Comparison of ENCODE assay signal across 24 cellular contexts in genomic region chr6:27854421-27854820, GRCh38. TPM values are rescaled to one million over a fixed set of nuclear protein-coding genes. Genes with fewer than 3 reads are reported as not detected.
DNase-seq lines count a peak whose midpoint lies in the region; ATAC-seq, FAIRE-seq and TF ChIP-seq lines count a peak whose summit lies in the region.
"Had no signal": no experiment of that assay in that cellular context is flagged by ENCODE, and none has a peak within 500 bp of the region (broad histone marks: within the 10 kb centered on the region; RNA-seq: fewer than 3 reads in every experiment).

No MANE protein-coding gene starts in this region.

- H2AFZ ChIP-seq in astrocyte (ENCODE audit: low read depth, low read length), result no peak overlapping the region

- no peaks in the 10 kb centered on the region for H3K36me3 ChIP-seq in astrocyte (ENCODE audit: insufficient read depth, low read length)
- H3K36me3 ChIP-seq: HAP-1 had no signal

- no peaks in the 10 kb centered on the region for H3K9me3 Mint-ChIP-seq in astrocyte (ENCODE audit: unreplicated experiment)
- no peaks in the 10 kb centered on the region for H3K9me3 Mint-ChIP-seq in endothelial cell (ENCODE audit: unreplicated experiment)
- H3K9me3 Mint-ChIP-seq in activated CD8-positive, alpha-beta memory T cell treated with anti-CD3 and anti-CD28 coated beads, Interleukin-2, amount 10 ng/mL, durations not matched to agents 7 days and 5 days (ENCODE audit: low read depth), result no peaks in the 10 kb centered on the region
- H3K9me3 Mint-ChIP-seq: CD4-positive, alpha-beta T cell had no signal

- H3K4me3 Mint-ChIP-seq in astrocyte (ENCODE audit: unreplicated experiment), result no peak overlapping the region
- peak overlapping the region; percentile 37 for H3K4me3 Mint-ChIP-seq in endothelial cell (ENCODE audit: unreplicated experiment)
- H3K4me3 Mint-ChIP-seq in activated CD8-positive, alpha-beta memory T cell treated with anti-CD3 and anti-CD28 coated beads, Interleukin-2, amount 10 ng/mL, durations not matched to agents 7 days and 5 days, result no peak overlapping the region
- H3K4me3 Mint-ChIP-seq: CD4-positive, alpha-beta T cell had no signal

- H3K27me3 Mint-ChIP-seq in astrocyte (ENCODE audit: low read depth, unreplicated experiment) (no peaks in the 10 kb centered on the region), endothelial cell (ENCODE audit: unreplicated experiment) (no peaks in the 10 kb centered on the region)
- H3K27me3 Mint-ChIP-seq in activated CD8-positive, alpha-beta memory T cell treated with anti-CD3 and anti-CD28 coated beads, Interleukin-2, amount 10 ng/mL, durations not matched to agents 7 days and 5 days, result peaks cover 16% of the 10 kb centered on the region
- H3K27me3 Mint-ChIP-seq: CD4-positive, alpha-beta T cell had no signal

- TF ChIP-seq POLR2A in GM12891 (IDR thresholded peaks at IDR 0.05; ENCODE audit: low read depth, low read length), result no peak

- no peaks in the 10 kb centered on the region for H3K27me3 ChIP-seq in astrocyte (ENCODE audit: insufficient read depth, low read length)

- no peak overlapping the region for H3K4me2 ChIP-seq in astrocyte (ENCODE audit: low read length)

- FAIRE-seq in GM12891 (lab: Jason Lieb, UNC) (peak; percentile 63), astrocyte (lab: Jason Lieb, UNC) (peak; percentile 43)
- FAIRE-seq: A204.1, D721Med, GM12892, HTR-8/SVneo had no signal

- CTCF ChIA-PET in activated CD8-positive, alpha-beta memory T cell treated with anti-CD3 and anti-CD28 coated beads, Interleukin-2, amount 10 ng/mL, durations not matched to agents 7 days and 5 days (lab: Charles Lee), result no interaction called here

- no peaks in the 10 kb centered on the region for H3K4me1 ChIP-seq in astrocyte (ENCODE audit: insufficient read depth, low read length)
- H3K4me1 ChIP-seq: Caco-2, HAP-1 had no signal

- ATAC-seq in activated CD8-positive, alpha-beta memory T cell treated with anti-CD3 and anti-CD28 coated beads, Interleukin-2, amount 10 ng/mL, durations not matched to agents 7 days and 5 days, result no peak
- ATAC-seq in HG03097 (IDR thresholded peaks at IDR 0.05; ENCODE audit: low FRiP score, unreplicated experiment), result no peak

- TF ChIP-seq CTCF in astrocyte (IDR thresholded peaks at IDR 0.05; ENCODE audit: insufficient read depth, low read depth, low read length), result no peak
- no peak for TF ChIP-seq CTCF in endothelial cell (IDR thresholded peaks at IDR 0.05; ENCODE audit: unreplicated experiment)
- TF ChIP-seq CTCF in GM10266 (IDR thresholded peaks at IDR 0.05; ENCODE audit: control insufficient read depth, insufficient read depth, low read depth, missing control alignments), result no peak

- H3K9ac ChIP-seq in astrocyte (ENCODE audit: low read length), result no peak overlapping the region

- H3K79me2 ChIP-seq in astrocyte (ENCODE audit: insufficient read depth, low read length), result no peaks in the 10 kb centered on the region

- H3K36me3 Mint-ChIP-seq in astrocyte (ENCODE audit: low read depth, unreplicated experiment) (no peaks in the 10 kb centered on the region), endothelial cell (ENCODE audit: low read depth, unreplicated experiment) (no peaks in the 10 kb centered on the region)
- H3K36me3 Mint-ChIP-seq in activated CD8-positive, alpha-beta memory T cell treated with anti-CD3 and anti-CD28 coated beads, Interleukin-2, amount 10 ng/mL, durations not matched to agents 7 days and 5 days, result no peaks in the 10 kb centered on the region

- no peak overlapping the region for H3K4me3 ChIP-seq in astrocyte (ENCODE audit: insufficient read depth, low read depth, low read length)
- H3K4me3 ChIP-seq: HAP-1 had no signal

- H3K4me1 Mint-ChIP-seq in astrocyte (ENCODE audit: low read depth, unreplicated experiment) (no peaks in the 10 kb centered on the region), endothelial cell (ENCODE audit: unreplicated experiment) (no peaks in the 10 kb centered on the region)
- no peaks in the 10 kb centered on the region for H3K4me1 Mint-ChIP-seq in activated CD8-positive, alpha-beta memory T cell treated with anti-CD3 and anti-CD28 coated beads, Interleukin-2, amount 10 ng/mL, durations not matched to agents 7 days and 5 days

- H3K27ac ChIP-seq in astrocyte (ENCODE audit: low read depth, low read length), result no peak overlapping the region
- H3K27ac ChIP-seq: C4-2B had no signal

- DNase-seq in GM12891 (ENCODE audit: insufficient read length, low spot score), result no peak
- DNase-seq in MV-4-11 (lab: John Stamatoyannopoulos, UW), result peak; percentile 17
- DNase-seq in astrocyte (ENCODE audit: low read depth), result no peak
- no peak for DNase-seq in endothelial cell (ENCODE audit: low spot score)
- DNase-seq in GM10266 (ENCODE audit: extremely low spot score), result no peak
- no peak for DNase-seq in DMS53 treated with DMSO at 0.1 percent for 48 hours (lab: John Stamatoyannopoulos, UW; ENCODE audit: unreplicated experiment)
- DNase-seq in activated CD8-positive, alpha-beta memory T cell treated with anti-CD3 and anti-CD28 coated beads, Interleukin-2, amount 10 ng/mL, durations not matched to agents 7 days and 5 days, result no peak
- DNase-seq: ACHN; Caco-2; CD4-positive, alpha-beta T cell; DMS79; GF-D8; IMR-90; Kasumi-1; KBM-7 had no signal

- H4K20me1 ChIP-seq in astrocyte (ENCODE audit: insufficient read depth, low read length), result no peaks in the 10 kb centered on the region

- H3K27ac Mint-ChIP-seq in astrocyte (ENCODE audit: unreplicated experiment) (no peak overlapping the region), endothelial cell (ENCODE audit: unreplicated experiment) (no peak overlapping the region)
- no peak overlapping the region for H3K27ac Mint-ChIP-seq in activated CD8-positive, alpha-beta memory T cell treated with anti-CD3 and anti-CD28 coated beads, Interleukin-2, amount 10 ng/mL, durations not matched to agents 7 days and 5 days
- H3K27ac Mint-ChIP-seq: CD4-positive, alpha-beta T cell had no signal

- H3K9me3 ChIP-seq in astrocyte (ENCODE audit: insufficient read depth, low read depth, low read length), result no peaks in the 10 kb centered on the region
- H3K9me3 ChIP-seq: Caco-2, HAP-1 had no signal

TF ChIP-seq in GM12891, 5 proteins besides CTCF, POLR2A, EP300 and RAD21:
- TF ChIP-seq PAX5 (IDR thresholded peaks at IDR 0.05; ENCODE audit: insufficient read depth, low read length, severe bottlenecking) (no peak), POU2F2 (IDR thresholded peaks at IDR 0.05; ENCODE audit: low read depth, low read length) (no peak), POLR2AphosphoS5 (IDR thresholded peaks at IDR 0.05; ENCODE audit: low read depth, low read length) (no peak), TAF1 (IDR thresholded peaks at IDR 0.05; ENCODE audit: low read depth, low read length) (no peak), SPI1 (IDR thresholded peaks at IDR 0.05; ENCODE audit: low read depth, low read length) (no peak; the same call in 1 of the 2 replicates)

RNA-seq across cellular contexts. Expression of gene OR2B2, which starts 57.8 kb away (rescaled TPM):
- not detected for polyA plus RNA-seq in GM12891 (2012; ENCODE audit: low read depth, missing spikeins)
- not detected in 2 replicates for total RNA-seq in astrocyte
- not detected for total RNA-seq in endothelial cell (ENCODE audit: unreplicated experiment)
- not detected for total RNA-seq in activated CD8-positive, alpha-beta memory T cell treated with anti-CD3 and anti-CD28 coated beads, Interleukin-2, amount 10 ng/mL, durations not matched to agents 7 days and 5 days
- total RNA-seq: Caco-2; CD4-positive, alpha-beta T cell; H4; IMR-90 had no signal
- polyA plus RNA-seq: BJ, IMR-90 had no signal
